ENCODE assay signal across 14 cellular contexts in genomic region chr18:69949538-69949936, GRCh38. TPM values are rescaled to one million over a fixed set of nuclear protein-coding genes. Genes with fewer than 3 reads are reported as not detected.
A peak's percentile ranks its signal among the peaks of the same experiment; 100 is the strongest.
DNase-seq lines count a peak whose midpoint lies in the region; ATAC-seq, FAIRE-seq and TF ChIP-seq lines count a peak whose summit lies in the region.
"Had no signal": no experiment of that assay in that cellular context is flagged by ENCODE, and none has a peak within 500 bp of the region (broad histone marks: within the 10 kb centered on the region; RNA-seq: fewer than 3 reads in every experiment).

No MANE protein-coding gene starts in this region.

- no peaks in the 10 kb centered on the region for H3K36me3 ChIP-seq in HEK293 (ENCODE audit: control insufficient read depth in 2 of 2, insufficient read depth in 1 of 2, low read length in 2 of 2)
- no peaks in the 10 kb centered on the region; a peak in 1 of 4 replicates for H3K36me3 ChIP-seq in GM12878 (ENCODE audit: control insufficient read depth in 2 of 2, insufficient read depth in 2 of 2, low read length in 1 of 2)
- H3K36me3 ChIP-seq in transverse colon = no peaks in the 10 kb centered on the region
- H3K36me3 ChIP-seq: right atrium auricular region had no signal

- no TSS peak for BruUV-seq in GM12878 (replicated peaks; lab: Mats Ljungman, UMichigan)

- intact Hi-C loops in Right ventricle myocardium superior (cut with DNase I) = no loop called here
- intact Hi-C loops in cardiac septum (cut with DNase I) = no loop called here
- intact Hi-C loops in GM12878 (cut with micrococcal nuclease; ENCODE audit: unreplicated experiment) = loop anchor here (1.0 to 5.0 kb wide), 4 partner anchors 53 to 109 kb away; no protein-coding TSS in a partner anchor
- intact Hi-C loops in head of caudate nucleus (cut with DNase I) = no loop called here
- intact Hi-C loops in transverse colon (cut with DNase I; ENCODE audit: low total_unique reads) = no loop called here

- H3K27me3 ChIP-seq in GM12878 (replicated peaks in 1 of 2; ENCODE audit: control insufficient read depth in 2 of 2, insufficient read depth in 2 of 2, low read length in 1 of 2) (no peaks in the 10 kb centered on the region), transverse colon (no peaks in the 10 kb centered on the region)
- H3K27me3 ChIP-seq: hepatocyte, right atrium auricular region had no signal

- no peak for FAIRE-seq in GM12878 (lab: Jason Lieb, UNC)
- FAIRE-seq: islet of Langerhans had no signal

- WGBS in GM12878 (ENCODE audit: insufficient coverage, insufficient replicate concordance, low lambda C conversion rate, missing lambda C conversion rate) = 72% methylated on average over 4 of the region's 4 CpGs
- 91 to 92% methylated on average over 4 of the region's 4 CpGs for WGBS in transverse colon (ENCODE audit: low coverage in 1 of 2), 2 donors

- H3K79me2 ChIP-seq in GM12878 (ENCODE audit: control insufficient read depth, insufficient read depth, low read length) = peaks cover 28% of the 10 kb centered on the region
- H3K79me2 ChIP-seq: hepatocyte had no signal

- POLR2A ChIA-PET in HEK293 (lab: Yijun Ruan, JAX) (no interaction called here), GM12878 (lab: Charles Lee) (no interaction called here)

- no peak; the same call in 1 of the 2 replicates for TF ChIP-seq POLR2A in GM12878 (IDR thresholded peaks at IDR 0.05; ENCODE audit: low read depth, low read length)
- no peak for TF ChIP-seq POLR2A in transverse colon (IDR thresholded peaks at IDR 0.05)

- H2AFZ ChIP-seq in GM12878 (ENCODE audit: control insufficient read depth, low read depth, low read length) = no peak overlapping the region
- H2AFZ ChIP-seq: hepatocyte had no signal

- H3K27ac ChIP-seq in HEK293 (ENCODE audit: extremely low read depth, low read depth, low read length) (no peak overlapping the region), GM12878 (ENCODE audit: control insufficient read depth, insufficient read depth) (peak overlapping the region; percentile 80), transverse colon (no peak overlapping the region)
- H3K27ac ChIP-seq: 22Rv1, hepatocyte, right atrium auricular region had no signal

- ATAC-seq in Right ventricle myocardium superior (ENCODE audit: poor library complexity) = peak; percentile 17
- ATAC-seq in GM12878 = peak; percentile 9
- ATAC-seq in HG02852 (IDR thresholded peaks at IDR 0.05; ENCODE audit: unreplicated experiment) = no peak

- DNase-seq in Right ventricle myocardium superior = no peak
- DNase-seq in cardiac septum (ENCODE audit: low spot score) = no peak
- no peak for DNase-seq in GM12878 (ENCODE audit: low read depth, low spot score)
- no peak for DNase-seq in COLO829 (ENCODE audit: low spot score)
- no peak for DNase-seq in head of caudate nucleus
- no peak for DNase-seq in transverse colon
- DNase-seq: mammary epithelial cell, NCI-H510A treated with DMSO at 0.1 percent for 48 hours had no signal

- no peak for TF ChIP-seq EP300 in GM12878 (IDR thresholded peaks at IDR 0.05; ENCODE audit: borderline replicate concordance in 1 of 2, control insufficient read depth in 1 of 2, low read depth in 2 of 2, low read length in 2 of 2)
- no peak for TF ChIP-seq EP300 in transverse colon (IDR thresholded peaks at IDR 0.05; ENCODE audit: low read depth)

- TF ChIP-seq CTCF in HEK293 (tag by site-specific recombination; IDR thresholded peaks at IDR 0.05) (no peak), GM12878 (IDR thresholded peaks at IDR 0.05 in 2 of 3, conservative IDR thresholded peaks at IDR 0.05 in 1 of 3; ENCODE audit: control insufficient read depth in 2 of 3, extremely low read depth in 1 of 3, insufficient read depth in 1 of 3, low read depth in 3 of 3, low read length in 3 of 3) (no peak), transverse colon (IDR thresholded peaks at IDR 0.05) (no peak)

- in situ Hi-C loops in GM12878 (cut with MboI) (no loop called here), transverse colon (cut with MboI; ENCODE audit: low pct_ligation_motif_present in 1 of 4, low pct_unique_long_range_greater_than_20kb in 1 of 4, low sequenced_read_pairs in 3 of 4) (no loop called here)

- H4K20me1 ChIP-seq in GM12878 (ENCODE audit: control insufficient read depth, insufficient read depth) = no peaks in the 10 kb centered on the region

- RAD21 ChIA-PET in GM12878 (lab: Charles Lee; ENCODE audit: unreplicated experiment) = no interaction called here

- H3K4me2 ChIP-seq in GM12878 (ENCODE audit: control insufficient read depth, insufficient read depth) = peak overlapping the region; percentile 87; the same call in 1 of the 2 replicates
- H3K4me2 ChIP-seq: hepatocyte had no signal

- no peak overlapping the region for H3K4me3 ChIP-seq in HEK293 (ENCODE audit: low read depth, low read length)
- H3K4me3 ChIP-seq in GM12878 = peak overlapping the region; percentile 33; the same call in 1 of the 2 replicates
- H3K4me3 ChIP-seq in transverse colon = no peak overlapping the region
- H3K4me3 ChIP-seq: hepatocyte had no signal

- CTCF ChIA-PET in HEK293 (lab: Yijun Ruan, JAX) (interaction anchor here (0.6 kb wide), 1 partner anchor 12 kb away, joined by 4 read pairs; no protein-coding TSS in a partner anchor), GM12878 (lab: Yijun Ruan, JAX) (no interaction called here)

- no peak for TF ChIP-seq RAD21 in GM12878 (IDR thresholded peaks at IDR 0.05; ENCODE audit: insufficient read depth, low read depth, low read length)

- H3K9me3 ChIP-seq in HEK293 (ENCODE audit: control insufficient read depth, insufficient read depth, low read depth, low read length) (no peaks in the 10 kb centered on the region), GM12878 (replicated peaks; ENCODE audit: control insufficient read depth, insufficient read depth, low read length) (peaks cover 1% of the 10 kb centered on the region; the same call in 2 of the 3 replicates), transverse colon (no peaks in the 10 kb centered on the region)
- H3K9me3 ChIP-seq: right atrium auricular region had no signal

- SMC1A ChIA-PET in GM12878 (lab: Charles Lee; ENCODE audit: uncharacterized antibody, unreplicated experiment) = no interaction called here

- H3K4me1 ChIP-seq in HEK293 (ENCODE audit: control insufficient read depth, insufficient read depth, low read length) (no peaks in the 10 kb centered on the region), GM12878 (ENCODE audit: control insufficient read depth, insufficient read depth, low read length) (peaks cover 32% of the 10 kb centered on the region), transverse colon (peaks cover 0 to under 1% (median 0%) of the 10 kb centered on the region in 4 donors)

- H3K9ac ChIP-seq in GM12878 (ENCODE audit: control insufficient read depth, insufficient read depth, low read length) = peak overlapping the region; percentile 57; the same call in 1 of the 2 replicates

TF ChIP-seq in HEK293, 187 proteins besides CTCF, POLR2A, EP300 and RAD21:
- TF ChIP-seq ZNF132 (tag by site-specific recombination; IDR thresholded peaks at IDR 0.05; ENCODE audit: borderline replicate concordance) = no peak
- peak; percentile 56 for TF ChIP-seq ZSCAN4 (tag by site-specific recombination; IDR thresholded peaks at IDR 0.05)

TF ChIP-seq in GM12878, 131 proteins besides CTCF, POLR2A, EP300 and RAD21 (continues in another document):
- TF ChIP-seq HDAC6 (IDR thresholded peaks at IDR 0.05; ENCODE audit: unreplicated experiment) (no peak), POU2F2 (IDR thresholded peaks at IDR 0.05; ENCODE audit: borderline replicate concordance, low read depth, low read length) (peak; percentile 42; the same call in 1 of the 3 replicates), ZNF274 (IDR thresholded peaks at IDR 0.05; ENCODE audit: insufficient read depth, insufficient read length) (no peak), PBX3 (IDR thresholded peaks at IDR 0.05; ENCODE audit: insufficient replicate concordance, low read depth, low read length) (peak; percentile 12), MTA3 (IDR thresholded peaks at IDR 0.05; ENCODE audit: borderline replicate concordance, low read length) (0 out of 2 replicates have a peak, but pooled peaks have one; percentile 11), TARDBP (IDR thresholded peaks at IDR 0.05; ENCODE audit: borderline replicate concordance) (no peak), TCF3 (IDR thresholded peaks at IDR 0.05; ENCODE audit: borderline replicate concordance, insufficient read depth, low read depth, low read length) (0 out of 2 replicates have a peak, but pooled peaks have one; percentile 39), SMARCA5 (IDR thresholded peaks at IDR 0.05) (no peak), SIX5 (IDR thresholded peaks at IDR 0.05; ENCODE audit: low read depth, low read length, severe bottlenecking) (no peak), HDGF (IDR thresholded peaks at IDR 0.05) (peak; percentile 97)

RNA-seq across cellular contexts. Expression of gene CD226, which starts 1.9 kb away (rescaled TPM):
- total RNA-seq in Right ventricle myocardium superior (0.94 TPM), cardiac septum (2.4 TPM), GM12878 (2014; rRNA removed) (53.3 and 61.5 TPM in 2 replicates), GM12878 (2014; rRNA removed; fragmentation: Illumina TruSeq; extraction: Trizol) (63.9 and 68.8 TPM in 2 replicates), GM12878 (2021) (56.2 and 60.3 TPM in 2 replicates), transverse colon (10 to 100 TPM in 1 of 4 donors, 1 to 10 TPM in 2, under 1 TPM in 1; 0.96 to 16.8 (median 4.0) TPM)
- total RNA-seq in GM12878 (2013; cell fraction: nucleolus; rRNA removed) = 158 and 176 TPM in 2 replicates
- 24.3 TPM for polyA plus RNA-seq in GM12878 (2011; ENCODE audit: low read depth)
- polyA plus RNA-seq in GM12878 (2011; rRNA removed) (67.2 and 84.8 TPM in 2 replicates), GM12878 (2014; fragmentation: Illumina TruSeq; extraction: Trizol) (56.6 and 62.8 TPM in 2 replicates), GM12878 (2014; fragmentation: Nextera tagmentation; extraction: Ambion mirVana) (10 to 100 TPM; 12.9 to 18.2 TPM), GM12878 (2014; rRNA removed) (38.5 and 41.3 TPM in 2 replicates), GM12878 (2016; fragmentation: Nextera tagmentation; extraction: Ambion mirVana) (10 to 100 TPM; 22.7 to 23.5 TPM)
- 28.2 and 43.4 TPM in 2 replicates for polyA plus RNA-seq in GM12878 (2011; cell fraction: cytosol; rRNA removed)
- polyA plus RNA-seq in GM12878 (2011; cell fraction: nucleus; rRNA removed) = 20.7 and 33.5 TPM in 2 replicates
- polyA plus RNA-seq in GM12878 (2012) = 40.8 and 67.0 TPM in 2 replicates
- 106 and 148 TPM in 2 replicates for polyA minus RNA-seq in GM12878 (2011; rRNA and poly(A)+ RNA removed)
- 23.1 and 25.7 TPM in 2 replicates for polyA minus RNA-seq in GM12878 (2011; cell fraction: cytosol; rRNA and poly(A)+ RNA removed)
- 29.5 and 39.7 TPM in 2 replicates for polyA minus RNA-seq in GM12878 (2011; cell fraction: nucleus; rRNA and poly(A)+ RNA removed)
- polyA plus RNA-seq: hepatocyte had no signal
